ENCODE assay signal across 8 cellular contexts in the genomic region with DNA sequence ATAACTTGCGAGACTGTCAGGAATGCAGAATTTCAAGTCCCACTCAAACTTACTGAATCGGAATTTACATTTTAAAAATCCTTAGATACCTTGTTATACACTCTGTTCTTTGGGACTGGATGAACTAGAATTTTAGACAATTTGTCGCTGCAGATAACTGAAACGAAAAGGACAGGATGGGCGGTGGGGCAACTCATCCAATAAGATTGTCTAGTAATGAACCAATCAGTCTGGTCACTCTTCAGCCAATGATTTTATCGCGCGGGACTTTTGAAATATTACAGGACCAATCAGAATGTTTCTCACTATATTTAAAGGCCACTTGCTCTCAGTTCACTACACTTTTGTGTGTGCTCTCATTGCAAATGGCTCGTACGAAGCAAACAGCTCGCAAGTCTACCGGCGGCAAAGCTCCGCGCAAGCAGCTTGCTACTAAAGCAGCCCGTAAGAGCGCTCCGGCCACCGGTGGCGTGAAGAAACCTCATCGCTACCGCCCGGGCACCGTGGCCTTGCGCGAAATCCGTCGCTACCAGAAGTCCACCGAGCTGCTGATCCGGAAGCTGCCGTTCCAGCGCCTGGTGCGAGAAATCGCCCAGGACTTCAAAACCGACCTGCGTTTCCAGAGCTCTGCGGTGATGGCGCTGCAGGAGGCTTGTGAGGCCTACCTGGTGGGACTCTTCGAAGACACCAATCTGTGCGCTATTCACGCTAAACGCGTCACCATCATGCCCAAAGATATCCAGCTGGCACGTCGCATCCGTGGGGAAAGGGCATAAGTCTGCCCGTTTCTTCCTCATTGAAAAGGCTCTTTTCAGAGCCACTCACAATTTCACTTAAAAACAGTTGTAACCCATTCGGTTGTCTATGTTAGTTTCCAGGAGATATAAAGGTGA. TPM values are rescaled to one million over a fixed set of nuclear protein-coding genes. Genes with fewer than 3 reads are reported as not detected.
DNase-seq lines count a peak whose midpoint lies in the region; ATAC-seq, FAIRE-seq and TF ChIP-seq lines count a peak whose summit lies in the region.

No MANE protein-coding gene starts in this region.

- H3K9me3 Mint-ChIP-seq in GM23338, result peaks cover 3% of the 10 kb centered on the region; the same call in 1 of the 3 replicates

- no peaks in the 10 kb centered on the region for H3K9me2 ChIP-seq in GM23338 (ENCODE audit: insufficient read depth)

- H3K27me3 ChIP-seq in GM23338 (ENCODE audit: insufficient read depth) (no peaks in the 10 kb centered on the region), MG63 (no peaks in the 10 kb centered on the region), breast epithelium (no peaks in the 10 kb centered on the region), kidney epithelial cell (ENCODE audit: control insufficient read depth, insufficient read depth, low read length) (no peaks in the 10 kb centered on the region)

- FAIRE-seq in G401.6 (lab: Jason Lieb, UNC), result peak; percentile 98

- H3K79me2 ChIP-seq in GM23338 (replicated peaks; ENCODE audit: insufficient read depth), result no peaks in the 10 kb centered on the region

- no peak overlapping the region for H2AFZ ChIP-seq in GM23338

- peak; percentile 56 for ATAC-seq in GM23338

- peak; percentile 62 for TF ChIP-seq POLR2A in breast epithelium (IDR thresholded peaks at IDR 0.05)

- H3K4me1 Mint-ChIP-seq in GM23338, result peaks cover 38% of the 10 kb centered on the region

- H3K36me3 ChIP-seq in GM23338 (ENCODE audit: insufficient read depth) (no peaks in the 10 kb centered on the region), MG63 (no peaks in the 10 kb centered on the region), breast epithelium (no peaks in the 10 kb centered on the region), kidney epithelial cell (ENCODE audit: control insufficient read depth, insufficient read depth, low read length) (no peaks in the 10 kb centered on the region)

- peaks cover 2% of the 10 kb centered on the region; the same call in 2 of the 3 replicates for H3K36me3 Mint-ChIP-seq in GM23338 (ENCODE audit: low read depth)

- H3K9me3 ChIP-seq in MG63 (no peaks in the 10 kb centered on the region), breast epithelium (no peaks in the 10 kb centered on the region)

- DNase-seq in GM23338 (ENCODE audit: low spot score) (no peak), MG63 (peak; percentile 81), UCSD-AML1 (lab: John Stamatoyannopoulos, UW; ENCODE audit: unreplicated experiment) (peak; percentile 82), breast epithelium (ENCODE audit: low spot score in 2 of 2) (peak; percentile 70 to 86), kidney epithelial cell (ENCODE audit: low read depth) (no peak), DMS 273 treated with DMSO at 0.1 percent for 48 hours (lab: John Stamatoyannopoulos, UW) (no peak)
- peak; percentile 75 for DNase-seq in stimulated activated CD4-positive, alpha-beta T cell treated with anti-CD3 and anti-CD28 coated beads, Interleukin-2, amount 100 ng/mL, for 24 hours

- H3K4me2 ChIP-seq in GM23338, result no peak overlapping the region

- peaks cover 12% of the 10 kb centered on the region; the same call in 1 of the 2 replicates for H3K4me1 ChIP-seq in GM23338 (ENCODE audit: insufficient read depth)
- no peaks in the 10 kb centered on the region for H3K4me1 ChIP-seq in breast epithelium

- H3K27me3 Mint-ChIP-seq in GM23338 (ENCODE audit: insufficient read depth, low read depth, poor library complexity), result peaks cover 17% of the 10 kb centered on the region

- H3K4me3 ChIP-seq in GM23338, result no peak overlapping the region
- H3K4me3 ChIP-seq in MG63, result peak overlapping the region; percentile 53
- peak overlapping the region; percentile 46 to 67 (median 62) for H3K4me3 ChIP-seq in breast epithelium
- peak overlapping the region; percentile 54 for H3K4me3 ChIP-seq in kidney epithelial cell (ENCODE audit: low read depth, low read length)

- intact Hi-C loops in breast epithelium (cut with DNase I; ENCODE audit: low total_unique reads), result no loop called here

- H3F3A ChIP-seq in GM23338 (replicated peaks; ENCODE audit: low read depth), result no peaks in the 10 kb centered on the region

- H3K27ac ChIP-seq in GM23338 (ENCODE audit: low read depth), result peak overlapping the region; percentile 56; the same call in 1 of the 2 replicates
- peak overlapping the region; percentile 91 to 94 for H3K27ac ChIP-seq in breast epithelium

- no peak for TF ChIP-seq CTCF in GM23338 (conservative IDR thresholded peaks at IDR 0.05; ENCODE audit: low read depth in 2 of 2)
- TF ChIP-seq CTCF in breast epithelium (IDR thresholded peaks at IDR 0.05), result no peak
- peak; percentile 29 for TF ChIP-seq CTCF in kidney epithelial cell (IDR thresholded peaks at IDR 0.05; ENCODE audit: insufficient read depth, low read length, poor library complexity, severe bottlenecking)

- peak overlapping the region; percentile 97 for H3K27ac Mint-ChIP-seq in GM23338

- peak overlapping the region; percentile 74 for H3K4me3 Mint-ChIP-seq in GM23338

- H4K20me1 ChIP-seq in GM23338 (replicated peaks; ENCODE audit: insufficient read depth), result no peaks in the 10 kb centered on the region

TF ChIP-seq in GM23338, 12 proteins besides CTCF, POLR2A, EP300 and RAD21:
- TF ChIP-seq POLR2AphosphoS5 (IDR thresholded peaks at IDR 0.05; ENCODE audit: low read depth), result 0 out of 2 replicates have a peak, but pooled peaks have one; percentile 30
- TF ChIP-seq, protein P1, sequence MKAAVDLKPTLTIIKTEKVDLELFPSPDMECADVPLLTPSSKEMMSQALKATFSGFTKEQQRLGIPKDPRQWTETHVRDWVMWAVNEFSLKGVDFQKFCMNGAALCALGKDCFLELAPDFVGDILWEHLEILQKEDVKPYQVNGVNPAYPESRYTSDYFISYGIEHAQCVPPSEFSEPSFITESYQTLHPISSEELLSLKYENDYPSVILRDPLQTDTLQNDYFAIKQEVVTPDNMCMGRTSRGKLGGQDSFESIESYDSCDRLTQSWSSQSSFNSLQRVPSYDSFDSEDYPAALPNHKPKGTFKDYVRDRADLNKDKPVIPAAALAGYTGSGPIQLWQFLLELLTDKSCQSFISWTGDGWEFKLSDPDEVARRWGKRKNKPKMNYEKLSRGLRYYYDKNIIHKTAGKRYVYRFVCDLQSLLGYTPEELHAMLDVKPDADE (IDR thresholded peaks at IDR 0.05), result no peak
TF ChIP-seq in GM23338: peak in this region for 1.

RNA-seq across cellular contexts. Expression of a gene that starts 41.9 kb away (rescaled TPM):
- total RNA-seq in GM23338 (2014; rRNA removed; shearing (Covaris generic)), result 0.63 and 0.78 TPM in 2 replicates
- 0.38 and 0.53 TPM in 2 replicates for polyA plus RNA-seq in GM23338 (2016; fragmentation: Nextera tagmentation; extraction: Ambion mirVana)
- 7.7 and 9.1 TPM in 2 replicates for total RNA-seq in MG63 (2014; rRNA removed; shearing (Covaris generic); ENCODE audit: low replicate concordance)
- total RNA-seq in breast epithelium, result 1 to 10 TPM; 5.6 to 9.4 (median 8.6) TPM
- total RNA-seq in kidney epithelial cell, result 1.4 and 2.6 TPM in 2 replicates

Comparison
In these comparisons a context has a peak if more than half of its experiments do, and no peak if none do; other contexts are left out.
1. DNase-seq: peak in MG63 (single experiment), UCSD-AML1 (single experiment), breast epithelium (2 of 2) and stimulated activated CD4-positive, alpha-beta T cell treated with anti-CD3 and anti-CD28 coated beads, Interleukin-2, amount 100 ng/mL, for 24 hours (2 of 2); none in GM23338 (single experiment), kidney epithelial cell (single experiment) and DMS 273 treated with DMSO at 0.1 percent for 48 hours (single experiment).